In genomic region chr22:40220316-40221054, GRCh38 we compare ENCODE assay signal across 11 cellular contexts. TPM values are rescaled to one million over a fixed set of nuclear protein-coding genes. Genes with fewer than 3 reads are reported as not detected.
DNase-seq lines count a peak whose midpoint lies in the region; ATAC-seq and TF ChIP-seq lines count a peak whose summit lies in the region.
"Had no signal": no experiment of that assay in that cellular context is flagged by ENCODE, and none has a peak within 500 bp of the region (broad histone marks: within the 10 kb centered on the region; RNA-seq: fewer than 3 reads in every experiment).

No MANE protein-coding gene starts in this region.

- TF ChIP-seq POLR2A in suprapubic skin (IDR thresholded peaks at IDR 0.05): no peak

- H3K9me3 ChIP-seq in PC-3 (ENCODE audit: low read length) (no peaks in the 10 kb centered on the region), suprapubic skin (no peaks in the 10 kb centered on the region)

- H3K4me3 ChIP-seq in PC-3 (ENCODE audit: low read length) (no peak overlapping the region), suprapubic skin (no peak overlapping the region)

- no peaks in the 10 kb centered on the region for H3K9me2 ChIP-seq in PC-3 (replicated peaks; ENCODE audit: low read length)

- DNase-seq in PC-3: no peak
- DNase-seq in caudate nucleus (lab: John Stamatoyannopoulos, UW): no peak
- DNase-seq in lung microvascular endothelial cell (ENCODE audit: low read depth in 2 of 2): peak; percentile 46 to 57
- DNase-seq in suprapubic skin (ENCODE audit: low spot score in 2 of 2): no peak
- no peak for DNase-seq in H4 (ENCODE audit: low spot score)
- no peak for DNase-seq in NCI-H187 (lab: John Stamatoyannopoulos, UW)
- DNase-seq: activated CD4-positive, alpha-beta T cell treated with anti-CD3 and anti-CD28 coated beads, Interleukin-2, amount 50 U/mL, for 4 hours; DND-41; GOT3; NCI-H1436 had no signal

- H3K79me2 ChIP-seq in PC-3 (ENCODE audit: low read length): peaks cover 57% of the 10 kb centered on the region

- TF ChIP-seq CTCF in PC-3 (conservative IDR thresholded peaks at IDR 0.05; ENCODE audit: low read depth, low read length) (no peak), suprapubic skin (IDR thresholded peaks at IDR 0.05) (no peak)

- ATAC-seq in PC-3 (peak; percentile 27; the same call in 1 of the 2 replicates), GM18909 (IDR thresholded peaks at IDR 0.05; ENCODE audit: poor library complexity, unreplicated experiment) (no peak)

- no peak for TF ChIP-seq EP300 in suprapubic skin (IDR thresholded peaks at IDR 0.05)

- CTCF ChIA-PET in PC-3 (lab: Charles Lee): no interaction called here

- H4K20me1 ChIP-seq in PC-3 (ENCODE audit: low read length): no peaks in the 10 kb centered on the region

- H2AFZ ChIP-seq in PC-3 (ENCODE audit: low read length): no peak overlapping the region

- H3F3A ChIP-seq in PC-3 (ENCODE audit: low read length, unreplicated experiment): no peaks in the 10 kb centered on the region

- H3K9ac ChIP-seq in PC-3 (ENCODE audit: low read length): no peak overlapping the region

- H3K4me1 ChIP-seq in PC-3 (ENCODE audit: insufficient read depth, low read length) (no peaks in the 10 kb centered on the region), suprapubic skin (peaks cover 50% of the 10 kb centered on the region)

- 33% methylated on average over 8 of the region's 8 CpGs for WGBS in suprapubic skin

- intact Hi-C loops in PC-3 (cut with micrococcal nuclease): no loop called here

- POLR2A ChIA-PET in PC-3 (lab: Charles Lee; ENCODE audit: unreplicated experiment): no interaction called here

- no peaks in the 10 kb centered on the region for H3K27me3 ChIP-seq in PC-3 (ENCODE audit: low read length)
- no peaks in the 10 kb centered on the region for H3K27me3 ChIP-seq in suprapubic skin

- H3K4me2 ChIP-seq in PC-3 (ENCODE audit: low read length): no peak overlapping the region

- H3K36me3 ChIP-seq in PC-3 (ENCODE audit: low read depth, low read length) (no peaks in the 10 kb centered on the region), suprapubic skin (no peaks in the 10 kb centered on the region)

- no TSS peak for BruUV-seq in PC-3 (replicated peaks; lab: Mats Ljungman, UMichigan)

- H3K27ac ChIP-seq in PC-3 (ENCODE audit: low read length) (no peak overlapping the region), caudate nucleus (ENCODE audit: low read depth, low read length) (peak overlapping the region; percentile 18), suprapubic skin (peak overlapping the region; percentile 59)

RNA-seq across cellular contexts. Expression of gene TNRC6B, which starts 42.8 kb away (rescaled TPM):
- total RNA-seq in PC-3 (2014; rRNA removed): 15.1 and 21.3 TPM in 2 replicates
- total RNA-seq in lung microvascular endothelial cell: 11.6 and 14.3 TPM in 2 replicates
- total RNA-seq in suprapubic skin: 100 to 1,000 TPM in 1 of 4 donors, 10 to 100 TPM in 3; 44.2 to 179 (median 55.5) TPM
- 14.8 and 26.4 TPM in 2 replicates for total RNA-seq in H4 (2014; rRNA removed; shearing (Covaris generic))

Comparison
In these comparisons a context has a peak if more than half of its experiments do, and no peak if none do; other contexts are left out.
1. DNase-seq: peak in lung microvascular endothelial cell (2 of 2); none in PC-3 (single experiment), caudate nucleus (0 of 61), suprapubic skin (0 of 2), H4 (single experiment) and NCI-H187 (0 of 2).